11 cellular contexts compared by ENCODE assay signal in the genomic region with DNA sequence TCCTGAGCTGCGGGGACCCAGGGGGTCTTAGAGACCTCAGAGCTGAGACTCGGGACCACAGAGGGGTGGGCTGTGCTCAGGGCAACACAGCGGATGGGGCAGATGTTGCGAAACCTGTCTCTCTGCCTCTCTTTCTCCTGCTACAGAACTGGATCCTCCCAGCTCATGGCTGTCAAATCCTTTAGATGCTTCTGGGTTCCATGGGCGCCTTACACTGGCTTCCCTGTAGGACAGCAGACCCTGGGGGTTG.
A peak's percentile ranks its signal among the peaks of the same experiment; 100 is the strongest.
DNase-seq lines count a peak whose midpoint lies in the region; ATAC-seq and TF ChIP-seq lines count a peak whose summit lies in the region.
"Had no signal": no experiment of that assay in that cellular context is flagged by ENCODE, and none has a peak within 500 bp of the region (broad histone marks: within the 10 kb centered on the region; RNA-seq: fewer than 3 reads in every experiment).

No MANE protein-coding gene starts in this region.

- in situ Hi-C loops in gastrocnemius medialis (cut with MboI; ENCODE audit: low sequenced_read_pairs in 4 of 4), result loop anchor here in 2 of 4 donors (5.0 to 10.0 kb wide), 3 partner anchors 63 to 105 kb away; no protein-coding TSS in a partner anchor

- no peaks in the 10 kb centered on the region for H4K20me1 ChIP-seq in DND-41 (ENCODE audit: insufficient read depth, low read length)

- no peaks in the 10 kb centered on the region for H3K27me3 ChIP-seq in DND-41 (ENCODE audit: insufficient read depth, low read length, poor library complexity)
- H3K27me3 ChIP-seq in right cardiac atrium (ENCODE audit: control insufficient read depth, insufficient read depth), result no peaks in the 10 kb centered on the region
- no peaks in the 10 kb centered on the region for H3K27me3 ChIP-seq in gastrocnemius medialis

- H3K4me1 ChIP-seq in DND-41 (ENCODE audit: insufficient read depth, low read length) (peaks cover 78% of the 10 kb centered on the region), right cardiac atrium (ENCODE audit: control insufficient read depth, insufficient read depth, low read length) (peaks cover 44% of the 10 kb centered on the region), gastrocnemius medialis (peaks cover 65 to 80% of the 10 kb centered on the region in 2 donors)

- H3K4me2 ChIP-seq in DND-41 (ENCODE audit: insufficient read depth, low read length), result peak overlapping the region; percentile 12; the same call in 1 of the 2 replicates
- H3K4me2 ChIP-seq: KMS-11 had no signal

- H3K36me3 ChIP-seq in DND-41 (ENCODE audit: insufficient read depth, low read length) (peaks cover 46% of the 10 kb centered on the region), gastrocnemius medialis (no peaks in the 10 kb centered on the region)

- H3K9ac ChIP-seq in DND-41 (ENCODE audit: low read depth, low read length), result peak overlapping the region; percentile 13; the same call in 1 of the 2 replicates
- H3K9ac ChIP-seq: KMS-11 had no signal

- no peak overlapping the region for H2AFZ ChIP-seq in DND-41 (ENCODE audit: low read depth, low read length)

- peaks cover 99% of the 10 kb centered on the region for H3K79me2 ChIP-seq in DND-41 (ENCODE audit: insufficient read depth, low read length)

- H3K9me3 ChIP-seq in DND-41 (ENCODE audit: insufficient read depth, low read length, severe bottlenecking) (no peaks in the 10 kb centered on the region), right cardiac atrium (ENCODE audit: control insufficient read depth, low read length) (no peaks in the 10 kb centered on the region), gastrocnemius medialis (no peaks in the 10 kb centered on the region)

- intact Hi-C loops in right cardiac atrium (cut with DNase I), result loop anchor here (5.0 to 10.0 kb wide), 4 partner anchors 63 to 105 kb away; no protein-coding TSS in a partner anchor
- intact Hi-C loops in gastrocnemius medialis (cut with DNase I; ENCODE audit: low total_unique reads), result no loop called here

- no peak for ATAC-seq in DND-41 (ENCODE audit: insufficient read depth, low read depth)
- no peak for ATAC-seq in SK-N-SH treated with all-trans-retinoic acid at 6 μM for 48 hours
- ATAC-seq in right cardiac atrium, result no peak
- ATAC-seq in gastrocnemius medialis, result no peak

- peak overlapping the region; percentile 75 for H3K27ac ChIP-seq in DND-41 (ENCODE audit: low read length)
- H3K27ac ChIP-seq in right cardiac atrium (ENCODE audit: low read length), result peak overlapping the region; percentile 23
- peak overlapping the region; percentile 56 to 92 (median 76) for H3K27ac ChIP-seq in gastrocnemius medialis
- H3K27ac ChIP-seq: KMS-11 had no signal

- 55% methylated on average over 5 of the region's 5 CpGs for WGBS in right cardiac atrium

- TF ChIP-seq CTCF in DND-41 (IDR thresholded peaks at IDR 0.05; ENCODE audit: borderline replicate concordance, extremely low read depth, low read length, poor library complexity, severe bottlenecking), result no peak
- no peak for TF ChIP-seq CTCF in gastrocnemius medialis (IDR thresholded peaks at IDR 0.05 in 4 of 5, conservative IDR thresholded peaks at IDR 0.05 in 1 of 5)

- TF ChIP-seq POLR2A in gastrocnemius medialis (IDR thresholded peaks at IDR 0.05), result no peak

- H3K4me3 ChIP-seq in DND-41 (ENCODE audit: low read depth in 1 of 2, low read length in 2 of 2) (no peak overlapping the region), right cardiac atrium (ENCODE audit: low read length) (no peak overlapping the region), gastrocnemius medialis (no peak overlapping the region)
- H3K4me3 ChIP-seq: lung had no signal

- DNase-seq in DND-41 (no peak), right cardiac atrium (no peak), gastrocnemius medialis (no peak), T-helper 9 cell (no peak), D341Med (ENCODE audit: low spot score) (no peak), Ammon's horn (ENCODE audit: low spot score) (no peak), NCI-H345 (lab: John Stamatoyannopoulos, UW) (no peak)
- DNase-seq: activated gamma-delta T cell had no signal

TF ChIP-seq in SK-N-SH treated with all-trans-retinoic acid at 6 μM for 48 hours, 23 proteins besides CTCF, POLR2A, EP300 and RAD21:
- TF ChIP-seq CSDC2 (CRISPR knock-in tag; IDR thresholded peaks at IDR 0.05), result 0 out of 2 replicates have a peak, but pooled peaks have one; percentile 69
- TF ChIP-seq, protein P1, sequence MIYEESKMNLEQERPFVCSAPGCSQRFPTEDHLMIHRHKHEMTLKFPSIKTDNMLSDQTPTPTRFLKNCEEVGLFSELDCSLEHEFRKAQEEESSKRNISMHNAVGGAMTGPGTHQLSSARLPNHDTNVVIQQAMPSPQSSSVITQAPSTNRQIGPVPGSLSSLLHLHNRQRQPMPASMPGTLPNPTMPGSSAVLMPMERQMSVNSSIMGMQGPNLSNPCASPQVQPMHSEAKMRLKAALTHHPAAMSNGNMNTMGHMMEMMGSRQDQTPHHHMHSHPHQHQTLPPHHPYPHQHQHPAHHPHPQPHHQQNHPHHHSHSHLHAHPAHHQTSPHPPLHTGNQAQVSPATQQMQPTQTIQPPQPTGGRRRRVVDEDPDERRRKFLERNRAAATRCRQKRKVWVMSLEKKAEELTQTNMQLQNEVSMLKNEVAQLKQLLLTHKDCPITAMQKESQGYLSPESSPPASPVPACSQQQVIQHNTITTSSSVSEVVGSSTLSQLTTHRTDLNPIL (CRISPR knock-in tag; IDR thresholded peaks at IDR 0.05; ENCODE audit: low read depth), result no peak

Comparison
In these comparisons a context has a peak if more than half of its experiments do, and no peak if none do; other contexts are left out.
1. H3K27ac ChIP-seq: peak in every context shown above with its lines; median percentile 76 in gastrocnemius medialis; 75 in DND-41; 23 in right cardiac atrium.